ENCODE assay signal across 21 cellular contexts in genomic region chr20:44952731-44953130, GRCh38. TPM values are rescaled to one million over a fixed set of nuclear protein-coding genes. Genes with fewer than 3 reads are reported as not detected.
A peak's percentile ranks its signal among the peaks of the same experiment; 100 is the strongest.
DNase-seq lines count a peak whose midpoint lies in the region; ATAC-seq and TF ChIP-seq lines count a peak whose summit lies in the region.
"Had no signal": no experiment of that assay in that cellular context is flagged by ENCODE, and none has a peak within 500 bp of the region (broad histone marks: within the 10 kb centered on the region; RNA-seq: fewer than 3 reads in every experiment).

No MANE protein-coding gene starts in this region.

- no peak overlapping the region for H3K4me3 Mint-ChIP-seq in T-cell
- peak overlapping the region; percentile 20 for H3K4me3 Mint-ChIP-seq in endothelial cell (ENCODE audit: unreplicated experiment)
- H3K4me3 Mint-ChIP-seq in type B pancreatic cell, result peak overlapping the region; percentile 31
- H3K4me3 Mint-ChIP-seq: nephron had no signal

- no peaks in the 10 kb centered on the region for H3K27me3 Mint-ChIP-seq in T-cell
- H3K27me3 Mint-ChIP-seq in endothelial cell (ENCODE audit: unreplicated experiment), result peaks cover 4% of the 10 kb centered on the region
- no peaks in the 10 kb centered on the region for H3K27me3 Mint-ChIP-seq in type B pancreatic cell

- H3K9ac ChIP-seq in mammary epithelial cell (ENCODE audit: insufficient read depth, low read length), result no peak overlapping the region

- no peak overlapping the region for H3K4me3 ChIP-seq in mammary epithelial cell (replicated peaks in 1 of 3; ENCODE audit: insufficient read depth in 1 of 3, low read depth in 2 of 3, low read length in 3 of 3)
- H3K4me3 ChIP-seq: GM12878, heart right ventricle, prostate gland, testis had no signal

- peaks cover 10% of the 10 kb centered on the region for H3K4me1 ChIP-seq in mammary epithelial cell (ENCODE audit: insufficient read depth, low read length)
- H3K4me1 ChIP-seq: heart right ventricle, prostate gland, testis had no signal

- POLR2A ChIA-PET in T-cell (lab: Charles Lee), result interaction anchor here in 1 of 2 donors (0.5 kb wide), 1 partner anchor 26 kb away, joined by 5 read pairs; no protein-coding TSS in a partner anchor

- H3K4me2 ChIP-seq in mammary epithelial cell (ENCODE audit: insufficient read depth, low read depth, low read length), result no peak overlapping the region

- CTCF ChIA-PET in mammary epithelial cell (lab: Charles Lee; ENCODE audit: low non-redundant PET) (no interaction called here), T-cell (lab: Charles Lee) (interaction anchor here in 1 of 2 donors (0.6 to 1.8 kb wide), 3 partner anchors 14 to 639 kb away, joined by 3 to 6 read pairs (median 4); partner anchors contain the start of gene STK4)

- in situ Hi-C loops in T47D (cut with HindIII; ENCODE audit: low pct_unique_long_range_greater_than_20kb, low sequenced_read_pairs), result no loop called here
- in situ Hi-C loops in mammary epithelial cell (cut with MboI; ENCODE audit: low sequenced_read_pairs in 2 of 2), result no loop called here

- DNase-seq in T47D (ENCODE audit: low read depth in 1 of 2, low spot score in 1 of 2) (peak; percentile 45 to 83), mammary epithelial cell (no peak), T-cell (no peak), endothelial cell (ENCODE audit: low spot score) (no peak), type B pancreatic cell (ENCODE audit: extremely low spot score, unreplicated experiment) (no peak), foreskin melanocyte (no peak)
- DNase-seq: activated CD4-positive, CD25-positive, alpha-beta regulatory T cell; aorta; COR-L47; DND-41; heart right ventricle; KG1; left colon; NCI-H1436 treated with DMSO at 0.1 percent for 48 hours; NCI-H524; T1000; testis had no signal

- no peak for ATAC-seq in T-cell (replicated peaks in 1 of 4)
- ATAC-seq in GM19467 (IDR thresholded peaks at IDR 0.05; ENCODE audit: unreplicated experiment), result no peak
- ATAC-seq: GM12878, heart right ventricle, left colon had no signal

- H3K27ac Mint-ChIP-seq in T-cell, result peak overlapping the region; percentile 65 to 71
- H3K27ac Mint-ChIP-seq in endothelial cell (ENCODE audit: unreplicated experiment), result no peak overlapping the region
- peak overlapping the region; percentile 97 for H3K27ac Mint-ChIP-seq in type B pancreatic cell
- H3K27ac Mint-ChIP-seq: nephron had no signal

- peaks cover 49% of the 10 kb centered on the region for H3K79me2 ChIP-seq in mammary epithelial cell (ENCODE audit: insufficient read depth, low read length)

- TF ChIP-seq CTCF in mammary epithelial cell (conservative IDR thresholded peaks at IDR 0.05 in 1 of 2, IDR thresholded peaks at IDR 0.05 in 1 of 2; ENCODE audit: extremely low read depth in 1 of 2, insufficient read depth in 1 of 2, low read depth in 1 of 2, low read length in 2 of 2), result no peak
- TF ChIP-seq CTCF in endothelial cell (IDR thresholded peaks at IDR 0.05; ENCODE audit: unreplicated experiment), result no peak
- no peak for TF ChIP-seq CTCF in type B pancreatic cell (conservative IDR thresholded peaks at IDR 0.05)

- no TSS peak for BruUV-seq in mammary epithelial cell (replicated peaks; lab: Mats Ljungman, UMichigan)

- intact Hi-C loops in mammary epithelial cell (cut with micrococcal nuclease), result no loop called here

- H3K36me3 Mint-ChIP-seq in T-cell (peaks cover 80% of the 10 kb centered on the region), endothelial cell (ENCODE audit: low read depth, unreplicated experiment) (peaks cover 58% of the 10 kb centered on the region), type B pancreatic cell (peaks cover 46% of the 10 kb centered on the region)

- no peak overlapping the region for H2AFZ ChIP-seq in mammary epithelial cell (ENCODE audit: low read depth, low read length)

- dilution Hi-C loops in mammary epithelial cell (cut with HindIII; ENCODE audit: low sequenced_read_pairs), result no loop called here

- WGBS in mammary epithelial cell (ENCODE audit: low coverage, missing lambda C conversion rate), result 100% methylated on average over 1 of the region's 1 CpG

- no peaks in the 10 kb centered on the region for H3K9me3 Mint-ChIP-seq in T-cell
- no peaks in the 10 kb centered on the region for H3K9me3 Mint-ChIP-seq in endothelial cell (ENCODE audit: unreplicated experiment)
- H3K9me3 Mint-ChIP-seq in type B pancreatic cell, result no peaks in the 10 kb centered on the region
- H3K9me3 Mint-ChIP-seq: nephron had no signal

- H3K4me1 Mint-ChIP-seq in T-cell (peaks cover 26 to 48% (median 37%) of the 10 kb centered on the region in 3 donors), endothelial cell (ENCODE audit: unreplicated experiment) (no peaks in the 10 kb centered on the region), type B pancreatic cell (ENCODE audit: unreplicated experiment) (peaks cover 21% of the 10 kb centered on the region)
- H3K4me1 Mint-ChIP-seq: nephron had no signal

- no peak overlapping the region for H3K27ac ChIP-seq in mammary epithelial cell (ENCODE audit: insufficient read depth, low read depth, low read length)
- H3K27ac ChIP-seq: heart right ventricle, prostate gland, testis had no signal

- H4K20me1 ChIP-seq in mammary epithelial cell (ENCODE audit: insufficient read depth, low read length), result no peaks in the 10 kb centered on the region

- H3K36me3 ChIP-seq in mammary epithelial cell (ENCODE audit: insufficient read depth, low read length), result peaks cover 64% of the 10 kb centered on the region

- H3K27me3 ChIP-seq in mammary epithelial cell (ENCODE audit: insufficient read depth, low read length), result no peaks in the 10 kb centered on the region
- H3K27me3 ChIP-seq: heart right ventricle, testis had no signal

- no peaks in the 10 kb centered on the region for H3K9me3 ChIP-seq in mammary epithelial cell (replicated peaks; ENCODE audit: insufficient read depth, low read length)
- H3K9me3 ChIP-seq: heart right ventricle, prostate gland, testis had no signal

RNA-seq across cellular contexts. Expression of gene TOMM34, which starts 7.5 kb away (rescaled TPM):
- 10 to 100 TPM; 31.5 to 46.3 TPM for total RNA-seq in mammary epithelial cell
- 59.6 TPM for polyA plus RNA-seq in mammary epithelial cell
- polyA minus RNA-seq in mammary epithelial cell, result 32.2 TPM
- 10 to 100 TPM in 3 of 5 donors, 1 to 10 TPM in 2; 7.8 to 12.8 (median 11.4) TPM for total RNA-seq in T-cell
- 46.2 TPM for total RNA-seq in endothelial cell (ENCODE audit: unreplicated experiment)
- total RNA-seq in type B pancreatic cell (ENCODE audit: low replicate concordance), result 42.8 and 58.2 TPM in 2 replicates

RNA-seq across cellular contexts. Expression of gene STK4, which starts 13.6 kb away (rescaled TPM):
- total RNA-seq in mammary epithelial cell (10 to 100 TPM; 30.7 to 42.7 TPM), T-cell (100 to 1,000 TPM; 244 to 315 (median 271) TPM), endothelial cell (ENCODE audit: unreplicated experiment) (34.1 TPM), type B pancreatic cell (ENCODE audit: low replicate concordance) (28.3 and 32.6 TPM in 2 replicates)
- polyA plus RNA-seq in mammary epithelial cell, result 17.9 TPM
- 38.9 TPM for polyA minus RNA-seq in mammary epithelial cell

RNA-seq across cellular contexts. Expression of gene PABPC1L, which starts 42.9 kb away (rescaled TPM):
- total RNA-seq in mammary epithelial cell, result 10 to 100 TPM in 1 of 2 donors, 1 to 10 TPM in 1; 9.7 to 62.7 TPM
- polyA plus RNA-seq in mammary epithelial cell, result 32.6 TPM
- polyA minus RNA-seq in mammary epithelial cell, result 16.2 TPM
- 10 to 100 TPM; 45.6 to 66.2 (median 58.2) TPM for total RNA-seq in T-cell
- total RNA-seq in endothelial cell (ENCODE audit: unreplicated experiment), result 17.3 TPM
- total RNA-seq in type B pancreatic cell (ENCODE audit: low replicate concordance), result 57.4 and 83.4 TPM in 2 replicates

Comparison
In these comparisons a context has a peak if more than half of its experiments do, and no peak if none do; other contexts are left out.
1. DNase-seq: peak in T47D (2 of 2); none in mammary epithelial cell (single experiment), T-cell (0 of 34), endothelial cell (single experiment), type B pancreatic cell (single experiment) and foreskin melanocyte (single experiment).
2. H3K4me3 Mint-ChIP-seq: peak in endothelial cell (single experiment) and type B pancreatic cell (single experiment); none in T-cell (0 of 3).